8 cellular contexts compared by ENCODE assay signal in the genomic region with DNA sequence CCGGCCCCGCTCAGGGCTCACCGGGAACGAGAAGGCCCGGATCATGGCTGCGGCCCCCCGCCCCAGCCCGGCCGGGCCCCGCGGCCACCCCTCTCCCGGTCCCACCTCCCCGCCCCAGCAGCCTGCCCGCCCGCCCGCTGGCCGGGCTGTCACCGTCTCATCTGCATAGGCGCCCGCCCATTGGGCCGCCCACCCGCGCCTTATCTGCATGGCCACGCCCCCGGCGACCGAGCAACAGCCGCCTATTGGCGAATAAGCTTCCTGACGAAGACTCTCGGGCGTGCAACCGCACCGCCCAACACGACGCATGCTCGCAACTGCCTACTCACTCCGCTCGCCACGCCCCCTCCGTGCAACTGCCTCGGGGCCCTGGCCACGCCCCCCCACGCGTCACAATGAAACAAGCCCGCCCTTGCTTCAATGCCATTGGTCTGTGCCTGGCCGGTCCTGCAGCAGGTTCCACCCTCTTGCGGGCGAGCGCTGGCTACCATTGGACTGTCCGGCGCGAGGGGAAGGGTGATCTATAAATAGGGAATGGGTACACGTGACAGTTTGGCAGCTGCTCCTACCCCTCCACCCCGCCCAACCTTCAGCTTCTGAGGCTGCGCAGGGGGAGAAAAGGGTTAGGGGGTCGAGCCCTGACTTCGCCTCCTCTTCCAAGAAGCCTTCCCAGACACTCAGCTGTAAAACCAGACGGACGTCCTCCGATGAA. TPM values are rescaled to one million over a fixed set of nuclear protein-coding genes. Genes with fewer than 3 reads are reported as not detected.
DNase-seq lines count a peak whose midpoint lies in the region; ATAC-seq and TF ChIP-seq lines count a peak whose summit lies in the region.

A gene with protein sequence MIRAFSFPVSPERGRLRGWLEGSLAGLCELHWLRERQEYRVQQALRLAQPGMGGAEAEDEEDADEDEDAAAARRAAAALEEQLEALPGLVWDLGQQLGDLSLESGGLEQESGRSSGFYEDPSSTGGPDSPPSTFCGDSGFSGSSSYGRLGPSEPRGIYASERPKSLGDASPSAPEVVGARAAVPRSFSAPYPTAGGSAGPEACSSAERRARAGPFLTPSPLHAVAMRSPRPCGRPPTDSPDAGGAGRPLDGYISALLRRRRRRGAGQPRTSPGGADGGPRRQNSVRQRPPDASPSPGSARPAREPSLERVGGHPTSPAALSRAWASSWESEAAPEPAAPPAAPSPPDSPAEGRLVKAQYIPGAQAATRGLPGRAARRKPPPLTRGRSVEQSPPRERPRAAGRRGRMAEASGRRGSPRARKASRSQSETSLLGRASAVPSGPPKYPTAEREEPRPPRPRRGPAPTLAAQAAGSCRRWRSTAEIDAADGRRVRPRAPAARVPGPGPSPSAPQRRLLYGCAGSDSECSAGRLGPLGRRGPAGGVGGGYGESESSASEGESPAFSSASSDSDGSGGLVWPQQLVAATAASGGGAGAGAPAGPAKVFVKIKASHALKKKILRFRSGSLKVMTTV (minus strand): TSS at position 163 of the 712 bp plus-strand sequence. CDS start 118 bp downstream, at position 45.

- peaks cover 32% of the 10 kb centered on the region for H3K27me3 ChIP-seq in mononuclear cell (ENCODE audit: insufficient read depth, low read length)

- H3K9me3 Mint-ChIP-seq in activated T-cell treated with anti-CD3 and anti-CD28 coated beads, Interleukin-2, amount 50 U/mL, for 24 hours = no peaks in the 10 kb centered on the region

- H3K4me3 ChIP-seq in epithelial cell of proximal tubule (ENCODE audit: low read depth, low read length) = peak within 1 kb of the TSS; percentile 53
- peak within 1 kb of the TSS; percentile 30 for H3K4me3 ChIP-seq in mononuclear cell (ENCODE audit: low read length)

- peaks cover 22% of the 10 kb centered on the region for H3K27me3 Mint-ChIP-seq in activated T-cell treated with anti-CD3 and anti-CD28 coated beads, Interleukin-2, amount 50 U/mL, for 24 hours

- DNase-seq in DMS 273 (lab: John Stamatoyannopoulos, UW; ENCODE audit: unreplicated experiment) = peak; percentile 100
- peak; percentile 92 for DNase-seq in OCI-M2 (lab: John Stamatoyannopoulos, UW; ENCODE audit: unreplicated experiment)
- peak; percentile 100 for DNase-seq in activated T-cell treated with anti-CD3 and anti-CD28 coated beads, Interleukin-2, amount 50 U/mL, for 24 hours
- DNase-seq in epithelial cell of proximal tubule (ENCODE audit: low read depth) = peak; percentile 79
- DNase-seq in stimulated activated CD8-positive, alpha-beta memory T cell treated with anti-CD3 and anti-CD28 coated beads, Interleukin-2, amount 100 ng/mL, for 1 hour (ENCODE audit: low read depth in 2 of 2) = peak; percentile 100

- no peak for TF ChIP-seq RAD21 in Ishikawa (IDR thresholded peaks at IDR 0.05; ENCODE audit: low read depth)

- peak; percentile 84 for ATAC-seq in GM21717 (IDR thresholded peaks at IDR 0.05; ENCODE audit: unreplicated experiment)

- peak within 1 kb of the TSS; percentile 73 for H3K4me3 Mint-ChIP-seq in activated T-cell treated with anti-CD3 and anti-CD28 coated beads, Interleukin-2, amount 50 U/mL, for 24 hours

- peak within 1 kb of the TSS; percentile 83 for H3K27ac Mint-ChIP-seq in activated T-cell treated with anti-CD3 and anti-CD28 coated beads, Interleukin-2, amount 50 U/mL, for 24 hours

- no peak for TF ChIP-seq CTCF in epithelial cell of proximal tubule (conservative IDR thresholded peaks at IDR 0.05; ENCODE audit: low read depth, low read length)

- peaks cover 24% of the 10 kb centered on the region for H3K4me1 ChIP-seq in mononuclear cell (ENCODE audit: insufficient read depth, low read length)

- no peaks in the 10 kb centered on the region for H3K36me3 Mint-ChIP-seq in activated T-cell treated with anti-CD3 and anti-CD28 coated beads, Interleukin-2, amount 50 U/mL, for 24 hours (ENCODE audit: low read depth)

- no peak for TF ChIP-seq EP300 in Ishikawa (IDR thresholded peaks at IDR 0.05; ENCODE audit: borderline replicate concordance)

- H3K9me3 ChIP-seq in mononuclear cell (ENCODE audit: low read depth, low read length) = no peaks in the 10 kb centered on the region

- H3K4me1 Mint-ChIP-seq in activated T-cell treated with anti-CD3 and anti-CD28 coated beads, Interleukin-2, amount 50 U/mL, for 24 hours (ENCODE audit: low read depth) = peaks cover 27% of the 10 kb centered on the region

TF ChIP-seq in Ishikawa, 13 proteins besides CTCF, POLR2A, EP300 and RAD21:
- TF ChIP-seq CREB1 (IDR thresholded peaks at IDR 0.05; ENCODE audit: low read depth) (peak; percentile 73), EGR1 (IDR thresholded peaks at IDR 0.05) (no peak; the same call in none of the 2 replicates), TEAD4 (IDR thresholded peaks at IDR 0.05) (no peak), TCF12 (IDR thresholded peaks at IDR 0.05; ENCODE audit: low read depth) (no peak), FOXM1 (IDR thresholded peaks at IDR 0.05; ENCODE audit: borderline replicate concordance, low read depth) (no peak), CEBPB (IDR thresholded peaks at IDR 0.05) (no peak), NFIC (IDR thresholded peaks at IDR 0.05) (peak; percentile 78), YY1 (IDR thresholded peaks at IDR 0.05; ENCODE audit: low read depth) (no peak), TAF1 (IDR thresholded peaks at IDR 0.05; ENCODE audit: low read depth) (no peak), ZBTB7A (IDR thresholded peaks at IDR 0.05; ENCODE audit: low read depth) (0 out of 2 replicates have a peak, but pooled peaks have one; percentile 3)
- TF ChIP-seq, protein P1, sequence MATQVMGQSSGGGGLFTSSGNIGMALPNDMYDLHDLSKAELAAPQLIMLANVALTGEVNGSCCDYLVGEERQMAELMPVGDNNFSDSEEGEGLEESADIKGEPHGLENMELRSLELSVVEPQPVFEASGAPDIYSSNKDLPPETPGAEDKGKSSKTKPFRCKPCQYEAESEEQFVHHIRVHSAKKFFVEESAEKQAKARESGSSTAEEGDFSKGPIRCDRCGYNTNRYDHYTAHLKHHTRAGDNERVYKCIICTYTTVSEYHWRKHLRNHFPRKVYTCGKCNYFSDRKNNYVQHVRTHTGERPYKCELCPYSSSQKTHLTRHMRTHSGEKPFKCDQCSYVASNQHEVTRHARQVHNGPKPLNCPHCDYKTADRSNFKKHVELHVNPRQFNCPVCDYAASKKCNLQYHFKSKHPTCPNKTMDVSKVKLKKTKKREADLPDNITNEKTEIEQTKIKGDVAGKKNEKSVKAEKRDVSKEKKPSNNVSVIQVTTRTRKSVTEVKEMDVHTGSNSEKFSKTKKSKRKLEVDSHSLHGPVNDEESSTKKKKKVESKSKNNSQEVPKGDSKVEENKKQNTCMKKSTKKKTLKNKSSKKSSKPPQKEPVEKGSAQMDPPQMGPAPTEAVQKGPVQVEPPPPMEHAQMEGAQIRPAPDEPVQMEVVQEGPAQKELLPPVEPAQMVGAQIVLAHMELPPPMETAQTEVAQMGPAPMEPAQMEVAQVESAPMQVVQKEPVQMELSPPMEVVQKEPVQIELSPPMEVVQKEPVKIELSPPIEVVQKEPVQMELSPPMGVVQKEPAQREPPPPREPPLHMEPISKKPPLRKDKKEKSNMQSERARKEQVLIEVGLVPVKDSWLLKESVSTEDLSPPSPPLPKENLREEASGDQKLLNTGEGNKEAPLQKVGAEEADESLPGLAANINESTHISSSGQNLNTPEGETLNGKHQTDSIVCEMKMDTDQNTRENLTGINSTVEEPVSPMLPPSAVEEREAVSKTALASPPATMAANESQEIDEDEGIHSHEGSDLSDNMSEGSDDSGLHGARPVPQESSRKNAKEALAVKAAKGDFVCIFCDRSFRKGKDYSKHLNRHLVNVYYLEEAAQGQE (IDR thresholded peaks at IDR 0.05; ENCODE audit: low read depth) = no peak
- TF ChIP-seq, protein P2, sequence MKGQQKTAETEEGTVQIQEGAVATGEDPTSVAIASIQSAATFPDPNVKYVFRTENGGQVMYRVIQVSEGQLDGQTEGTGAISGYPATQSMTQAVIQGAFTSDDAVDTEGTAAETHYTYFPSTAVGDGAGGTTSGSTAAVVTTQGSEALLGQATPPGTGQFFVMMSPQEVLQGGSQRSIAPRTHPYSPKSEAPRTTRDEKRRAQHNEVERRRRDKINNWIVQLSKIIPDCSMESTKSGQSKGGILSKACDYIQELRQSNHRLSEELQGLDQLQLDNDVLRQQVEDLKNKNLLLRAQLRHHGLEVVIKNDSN (IDR thresholded peaks at IDR 0.05) = peak; percentile 92
- TF ChIP-seq, protein P3, sequence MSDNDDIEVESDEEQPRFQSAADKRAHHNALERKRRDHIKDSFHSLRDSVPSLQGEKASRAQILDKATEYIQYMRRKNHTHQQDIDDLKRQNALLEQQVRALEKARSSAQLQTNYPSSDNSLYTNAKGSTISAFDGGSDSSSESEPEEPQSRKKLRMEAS (IDR thresholded peaks at IDR 0.05) = peak; percentile 63

RNA-seq across cellular contexts. Expression of the gene that starts here (rescaled TPM):
- total RNA-seq in epithelial cell of proximal tubule (not detected in 2 replicates), mononuclear cell (0.63 TPM)

Comparison
In these comparisons a context has a peak if more than half of its experiments do, and no peak if none do; other contexts are left out.
1. Peak in every context shown above with its lines: DNase-seq, ATAC-seq and H3K4me3 ChIP-seq.
2. Peak in DNase-seq and H3K4me3 ChIP-seq in epithelial cell of proximal tubule; RNA of the gene not detected or under 1 TPM.